ENCODE assay signal across 22 cellular contexts in the genomic region with DNA sequence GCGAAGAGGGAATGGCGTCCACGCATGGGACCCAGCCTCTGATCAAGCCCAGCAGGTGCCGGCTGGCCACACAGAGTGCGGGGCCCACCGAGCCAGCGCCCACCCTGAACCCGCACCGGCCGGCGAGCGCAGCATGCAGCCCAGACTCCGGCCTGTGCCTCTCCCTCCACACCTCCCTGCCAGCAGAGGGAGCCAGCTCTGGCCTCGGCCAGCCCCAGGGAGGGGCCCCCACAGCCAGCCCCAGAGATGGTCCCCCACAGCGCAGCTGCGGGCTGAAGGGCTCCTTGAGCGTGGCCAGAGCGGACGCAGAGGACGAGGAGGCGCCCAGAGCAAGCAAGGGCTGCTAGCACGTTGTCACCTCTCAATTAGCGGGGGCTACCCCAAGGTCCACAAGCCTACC.
DNase-seq lines count a peak whose midpoint lies in the region; ATAC-seq, FAIRE-seq and TF ChIP-seq lines count a peak whose summit lies in the region.
"Had no signal": no experiment of that assay in that cellular context is flagged by ENCODE, and none has a peak within 500 bp of the region (broad histone marks: within the 10 kb centered on the region; RNA-seq: fewer than 3 reads in every experiment).

No MANE protein-coding gene starts in this region.

- no peaks in the 10 kb centered on the region for H3F3A ChIP-seq in SK-N-SH (replicated peaks; ENCODE audit: insufficient read depth)

- TF ChIP-seq EP300 in SK-N-SH (IDR thresholded peaks at IDR 0.05; ENCODE audit: borderline replicate concordance in 1 of 2, low read depth in 1 of 2, low read length in 1 of 2) = no peak
- no peak for TF ChIP-seq EP300 in HepG2 (IDR thresholded peaks at IDR 0.05; ENCODE audit: low read depth in 2 of 2, low read length in 2 of 2)
- TF ChIP-seq EP300 in HepG2 (CRISPR knock-in tag; IDR thresholded peaks at IDR 0.05; ENCODE audit: borderline replicate concordance) = no peak

- no peaks in the 10 kb centered on the region for H3K4me1 ChIP-seq in SK-N-SH (ENCODE audit: control insufficient read depth in 1 of 2, insufficient read depth in 2 of 2, low read depth in 1 of 2, low read length in 1 of 2)
- no peaks in the 10 kb centered on the region for H3K4me1 ChIP-seq in HepG2 (ENCODE audit: insufficient read depth, low read length)
- H3K4me1 ChIP-seq in upper lobe of right lung = no peaks in the 10 kb centered on the region

- no peaks in the 10 kb centered on the region for H3K9me3 ChIP-seq in SK-N-SH
- H3K9me3 ChIP-seq in HepG2 (ENCODE audit: low read length) = no peaks in the 10 kb centered on the region
- no peaks in the 10 kb centered on the region for H3K9me3 ChIP-seq in upper lobe of right lung

- no peaks in the 10 kb centered on the region for H3K79me2 ChIP-seq in SK-N-SH (ENCODE audit: insufficient read depth)
- no peaks in the 10 kb centered on the region for H3K79me2 ChIP-seq in HepG2 (ENCODE audit: insufficient read depth, low read length)

- no peak for FAIRE-seq in HepG2 (lab: Jason Lieb, UNC)
- FAIRE-seq: D721Med, GM12878, GM18507 had no signal

- ATAC-seq in SK-N-SH treated with all-trans-retinoic acid at 6 μM for 48 hours (no peak), HepG2 (peak; percentile 86), upper lobe of right lung (peak; percentile 51), GM19467 (IDR thresholded peaks at IDR 0.05; ENCODE audit: unreplicated experiment) (no peak)
- ATAC-seq: GM12878 had no signal

- no peak for TF ChIP-seq POLR2A in HepG2 (IDR thresholded peaks at IDR 0.05; ENCODE audit: insufficient read depth in 1 of 2, low read depth in 2 of 2, low read length in 2 of 2)

- 95% methylated on average over 6 of the region's 23 CpGs for WGBS in SK-N-SH (ENCODE audit: low lambda C conversion rate)
- WGBS in HepG2 (ENCODE audit: low lambda C conversion rate) = 74% methylated on average over 15 of the region's 23 CpGs

- TF ChIP-seq CTCF in SK-N-SH (IDR thresholded peaks at IDR 0.05) = peak; percentile 16; the same call in 1 of the 2 replicates
- peak; percentile 18; the same call in 1 of the 2 replicates for TF ChIP-seq CTCF in VCaP (conservative IDR thresholded peaks at IDR 0.05)
- TF ChIP-seq CTCF in HepG2 (CRISPR knock-in tag; IDR thresholded peaks at IDR 0.05) = peak; percentile 22
- no peak for TF ChIP-seq CTCF in upper lobe of right lung (IDR thresholded peaks at IDR 0.05)

- POLR2A ChIA-PET in SK-N-SH (lab: Yijun Ruan, JAX) (no interaction called here), HepG2 (lab: Yijun Ruan, JAX) (no interaction called here)

- no peak for DNase-seq in SK-N-SH
- DNase-seq in HepG2 (ENCODE audit: low spot score) = no peak
- DNase-seq in upper lobe of right lung = no peak
- DNase-seq in putamen (ENCODE audit: low spot score) = no peak
- DNase-seq in activated CD4-positive, CD25-positive, alpha-beta regulatory T cell treated with anti-CD3 and anti-CD28 coated beads, Interleukin-2, amount 50 U/mL, for 72 hours = no peak
- DNase-seq: CD8-positive, alpha-beta memory T cell; DMS79; GOT3; NCI-H1105 treated with DMSO at 0.1 percent for 48 hours; NCI-H187; NCI-H2171; NCI-H446; NCI-H69; NK-92 treated with Interleukin-12 subunit alpha and Interleukin-12 subunit beta, amount 100 ng/mL, for 24 hours had no signal

- CTCF ChIA-PET in SK-N-SH (lab: Yijun Ruan, JAX) (interaction anchor here (0.7 to 1.2 kb wide), 4 partner anchors 906 to 920 kb away, joined by 3 to 4 read pairs (median 3); no protein-coding TSS in a partner anchor), HepG2 (lab: Yijun Ruan, JAX; ENCODE audit: low intra/inter-chr PET ratio, low total read pairs) (no interaction called here)

- no peak overlapping the region for H3K4me3 ChIP-seq in SK-N-SH (ENCODE audit: low read depth in 2 of 2, low read length in 1 of 2)
- H3K4me3 ChIP-seq in HepG2 (replicated peaks in 1 of 3; ENCODE audit: insufficient read depth in 1 of 3, low read depth in 2 of 3, low read length in 3 of 3) = no peak overlapping the region
- no peak overlapping the region for H3K4me3 ChIP-seq in upper lobe of right lung
- H3K4me3 ChIP-seq: GM12878 had no signal

- H3K4me2 ChIP-seq in SK-N-SH (no peak overlapping the region), HepG2 (ENCODE audit: low read depth, low read length) (no peak overlapping the region)

- no peaks in the 10 kb centered on the region for H3K36me3 ChIP-seq in SK-N-SH (replicated peaks in 1 of 2; ENCODE audit: control insufficient read depth in 1 of 2, insufficient read depth in 2 of 2, low read length in 1 of 2)
- no peaks in the 10 kb centered on the region for H3K36me3 ChIP-seq in HepG2 (replicated peaks in 1 of 2; ENCODE audit: control insufficient read depth in 1 of 2, insufficient read depth in 2 of 2, low read length in 2 of 2)
- H3K36me3 ChIP-seq in upper lobe of right lung = no peaks in the 10 kb centered on the region

- H2AFZ ChIP-seq in SK-N-SH (ENCODE audit: low read depth) = no peak overlapping the region
- H2AFZ ChIP-seq in HepG2 (ENCODE audit: low read length) = no peak overlapping the region

- H3K9ac ChIP-seq in SK-N-SH (no peak overlapping the region), HepG2 (ENCODE audit: insufficient read depth, low read depth, low read length) (no peak overlapping the region)

- in situ Hi-C loops in HepG2 (cut with HindIII; ENCODE audit: extremely low pct_ligation_motif_present, low pct_unique_long_range_greater_than_20kb) = loop anchor here (10.0 kb wide), 1 partner anchor 910 kb away; no protein-coding TSS in a partner anchor

- TF ChIP-seq RAD21 in SK-N-SH (IDR thresholded peaks at IDR 0.05; ENCODE audit: low read length) = no peak
- TF ChIP-seq RAD21 in HepG2 (CRISPR knock-in tag; IDR thresholded peaks at IDR 0.05) = no peak

- H3K27me3 ChIP-seq in SK-N-SH (ENCODE audit: insufficient read depth) (no peaks in the 10 kb centered on the region), HepG2 (ENCODE audit: control insufficient read depth in 1 of 2, insufficient read depth in 2 of 2, low read length in 2 of 2) (peaks cover 0 to 6% of the 10 kb centered on the region in 2 experiments; a peak in 3 of 5 replicates), upper lobe of right lung (no peaks in the 10 kb centered on the region)

- H4K20me1 ChIP-seq in SK-N-SH (ENCODE audit: insufficient read depth) (no peaks in the 10 kb centered on the region), HepG2 (ENCODE audit: insufficient read depth, low read length) (no peaks in the 10 kb centered on the region)

- intact Hi-C loops in HepG2 (cut with micrococcal nuclease; ENCODE audit: unreplicated experiment) = no loop called here
- intact Hi-C loops in upper lobe of right lung (cut with DNase I) = no loop called here

- H3K27ac ChIP-seq in SK-N-SH (ENCODE audit: low read depth in 2 of 2, low read length in 1 of 2) = no peak overlapping the region
- no peak overlapping the region for H3K27ac ChIP-seq in VCaP
- no peak overlapping the region for H3K27ac ChIP-seq in HepG2 (ENCODE audit: extremely low read length, insufficient read depth, low read length)
- no peak overlapping the region for H3K27ac ChIP-seq in upper lobe of right lung
- H3K27ac ChIP-seq: 22Rv1, RWPE1 had no signal

- BruUV-seq in HepG2 (replicated peaks; lab: Mats Ljungman, UMichigan) = no TSS peak

- H3K9me2 ChIP-seq in SK-N-SH = no peaks in the 10 kb centered on the region

TF ChIP-seq in SK-N-SH, 30 proteins besides CTCF, POLR2A, EP300 and RAD21:
- TF ChIP-seq GABPA (IDR thresholded peaks at IDR 0.05; ENCODE audit: low read depth) (no peak), TEAD4 (IDR thresholded peaks at IDR 0.05; ENCODE audit: borderline replicate concordance, insufficient read depth) (no peak), TCF12 (IDR thresholded peaks at IDR 0.05) (no peak)
- TF ChIP-seq, protein P1, sequence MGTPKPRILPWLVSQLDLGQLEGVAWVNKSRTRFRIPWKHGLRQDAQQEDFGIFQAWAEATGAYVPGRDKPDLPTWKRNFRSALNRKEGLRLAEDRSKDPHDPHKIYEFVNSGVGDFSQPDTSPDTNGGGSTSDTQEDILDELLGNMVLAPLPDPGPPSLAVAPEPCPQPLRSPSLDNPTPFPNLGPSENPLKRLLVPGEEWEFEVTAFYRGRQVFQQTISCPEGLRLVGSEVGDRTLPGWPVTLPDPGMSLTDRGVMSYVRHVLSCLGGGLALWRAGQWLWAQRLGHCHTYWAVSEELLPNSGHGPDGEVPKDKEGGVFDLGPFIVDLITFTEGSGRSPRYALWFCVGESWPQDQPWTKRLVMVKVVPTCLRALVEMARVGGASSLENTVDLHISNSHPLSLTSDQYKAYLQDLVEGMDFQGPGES (IDR thresholded peaks at IDR 0.05; ENCODE audit: low read depth, low read length) = no peak

TF ChIP-seq in SK-N-SH treated with all-trans-retinoic acid at 6 μM for 48 hours, 23 proteins besides CTCF, POLR2A, EP300 and RAD21:
- TF ChIP-seq ZC3H10 (CRISPR knock-in tag; IDR thresholded peaks at IDR 0.05) = no peak
- TF ChIP-seq ARNTL (CRISPR knock-in tag; IDR thresholded peaks at IDR 0.05; ENCODE audit: borderline replicate concordance, low read depth) = no peak
- TF ChIP-seq, protein P2, sequence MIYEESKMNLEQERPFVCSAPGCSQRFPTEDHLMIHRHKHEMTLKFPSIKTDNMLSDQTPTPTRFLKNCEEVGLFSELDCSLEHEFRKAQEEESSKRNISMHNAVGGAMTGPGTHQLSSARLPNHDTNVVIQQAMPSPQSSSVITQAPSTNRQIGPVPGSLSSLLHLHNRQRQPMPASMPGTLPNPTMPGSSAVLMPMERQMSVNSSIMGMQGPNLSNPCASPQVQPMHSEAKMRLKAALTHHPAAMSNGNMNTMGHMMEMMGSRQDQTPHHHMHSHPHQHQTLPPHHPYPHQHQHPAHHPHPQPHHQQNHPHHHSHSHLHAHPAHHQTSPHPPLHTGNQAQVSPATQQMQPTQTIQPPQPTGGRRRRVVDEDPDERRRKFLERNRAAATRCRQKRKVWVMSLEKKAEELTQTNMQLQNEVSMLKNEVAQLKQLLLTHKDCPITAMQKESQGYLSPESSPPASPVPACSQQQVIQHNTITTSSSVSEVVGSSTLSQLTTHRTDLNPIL (CRISPR knock-in tag; IDR thresholded peaks at IDR 0.05; ENCODE audit: low read depth) = no peak
- no peak for TF ChIP-seq ZNF70 (CRISPR knock-in tag; IDR thresholded peaks at IDR 0.05)

Comparison
In these comparisons a context has a peak if more than half of its experiments do, and no peak if none do; other contexts are left out.
1. ATAC-seq: peak in HepG2 (single experiment) and upper lobe of right lung (single experiment); none in SK-N-SH treated with all-trans-retinoic acid at 6 μM for 48 hours (single experiment) and GM19467 (single experiment).
2. Of the 25 proteins assayed by ChIP-seq in both HepG2 and SK-N-SH: peak only in HepG2: none; only in SK-N-SH: none; in both: CTCF; in neither: 24.